Comparison of ENCODE assay signal across 8 cellular contexts in the genomic region with DNA sequence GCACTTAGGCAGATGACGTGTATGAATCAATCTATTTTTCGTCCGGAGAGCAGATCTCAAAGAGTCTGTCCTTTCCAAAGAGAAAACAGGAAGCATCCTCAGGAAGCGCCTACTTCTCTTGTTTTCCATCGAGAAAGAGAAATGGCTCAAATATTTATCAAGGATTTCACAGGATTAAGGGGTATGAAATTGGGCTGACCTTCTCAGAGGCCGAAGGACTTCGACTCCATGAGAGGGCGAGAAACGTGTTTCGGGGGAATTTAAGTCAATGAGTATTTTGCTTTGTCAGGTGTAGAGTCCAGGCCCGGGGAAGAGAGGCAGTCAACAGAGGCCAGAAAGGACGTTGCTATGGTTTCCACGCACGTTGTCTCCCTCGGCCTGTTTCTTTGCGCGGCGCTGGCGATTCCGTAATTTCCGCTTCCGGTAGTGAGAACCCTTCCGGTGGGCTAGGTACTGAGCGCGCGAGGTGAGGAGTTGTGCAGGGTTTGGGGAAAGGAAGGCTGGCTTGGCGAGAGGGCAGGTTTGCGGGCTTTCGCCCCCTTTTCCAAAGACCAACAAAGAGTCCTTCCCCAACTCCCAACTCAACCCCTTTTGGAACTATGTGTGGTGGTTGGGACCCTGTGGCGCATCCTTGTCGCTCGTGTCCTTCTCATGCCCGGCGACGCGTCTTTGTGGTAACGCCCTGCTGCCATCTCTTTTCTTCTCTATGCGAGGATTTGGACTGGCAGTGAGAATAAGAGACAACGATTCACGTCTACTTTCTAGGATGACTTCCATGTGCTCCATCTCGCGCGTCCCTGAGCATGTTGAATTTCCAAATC.
DNase-seq lines count a peak whose midpoint lies in the region; ATAC-seq lines count a peak whose summit lies in the region.

A gene (plus strand): TSS at position 429 of the 821 bp plus-strand sequence. CDS start 506 bp downstream, outside the sequence.

- peaks cover 16 to 29% of the 10 kb centered on the region in 2 donors for H3K4me1 Mint-ChIP-seq in effector memory CD8-positive, alpha-beta T cell (ENCODE audit: low read depth in 2 of 2)
- H3K4me1 Mint-ChIP-seq in memory B cell = peaks cover 16% of the 10 kb centered on the region

- peak within 1 kb of the TSS; percentile 96 to 99 for H3K27ac Mint-ChIP-seq in effector memory CD8-positive, alpha-beta T cell
- peak within 1 kb of the TSS; percentile 98 for H3K27ac Mint-ChIP-seq in memory B cell

- ATAC-seq in GM21381 (IDR thresholded peaks at IDR 0.05; ENCODE audit: unreplicated experiment) (peak; percentile 98), memory B cell (ENCODE audit: low read depth) (peak; percentile 97)
- peak; percentile 99 for ATAC-seq in effector memory CD8-positive, alpha-beta T cell (replicated peaks)

- DNase-seq in COLO829 (ENCODE audit: low spot score) (peak; percentile 88), HUDEP-2 (lab: John Stamatoyannopoulos, UW; ENCODE audit: unreplicated experiment in 76 of 76) (peak in 75 of 76 experiments; percentile 18 to 93 (median 81)), NOMO-1 treated with dmso at 0.1 percent for 144 hours (lab: John Stamatoyannopoulos, UW; ENCODE audit: unreplicated experiment) (peak; percentile 89), memory B cell (ENCODE audit: low spot score in 2 of 2) (peak; percentile 76 to 88)
- peak; percentile 60 to 80 for DNase-seq in activated CD8-positive, alpha-beta memory T cell treated with anti-CD3 and anti-CD28 coated beads for 4 hours (ENCODE audit: low read depth in 2 of 2)
- DNase-seq in effector memory CD8-positive, alpha-beta T cell = peak; percentile 83 to 84 (median 83)
- DNase-seq in stimulated activated CD8-positive, alpha-beta memory T cell treated with anti-CD3 and anti-CD28 coated beads, Interleukin-12 subunit alpha, Interleukin-12 subunit beta, amount 100 ng/mL, for 24 hours (ENCODE audit: extremely low read depth) = peak; percentile 76

- H3K4me3 Mint-ChIP-seq in effector memory CD8-positive, alpha-beta T cell = peak within 1 kb of the TSS; percentile 89 to 91
- H3K4me3 Mint-ChIP-seq in memory B cell = peak within 1 kb of the TSS; percentile 90

- H3K9me3 Mint-ChIP-seq in effector memory CD8-positive, alpha-beta T cell = no peaks in the 10 kb centered on the region
- no peaks in the 10 kb centered on the region for H3K9me3 Mint-ChIP-seq in memory B cell

- peaks cover 32% of the 10 kb centered on the region for H3K36me3 Mint-ChIP-seq in effector memory CD8-positive, alpha-beta T cell (ENCODE audit: insufficient read depth)
- peaks cover 6% of the 10 kb centered on the region for H3K36me3 Mint-ChIP-seq in memory B cell

- H3K27me3 Mint-ChIP-seq in effector memory CD8-positive, alpha-beta T cell = no peaks in the 10 kb centered on the region
- H3K27me3 Mint-ChIP-seq in memory B cell = no peaks in the 10 kb centered on the region

Comparison
In these comparisons a context has a peak if more than half of its experiments do, and no peak if none do; other contexts are left out.
1. Peak in every context shown above with its lines: DNase-seq and ATAC-seq.